Comparison of ENCODE assay signal across 1 cellular context in the genomic region with DNA sequence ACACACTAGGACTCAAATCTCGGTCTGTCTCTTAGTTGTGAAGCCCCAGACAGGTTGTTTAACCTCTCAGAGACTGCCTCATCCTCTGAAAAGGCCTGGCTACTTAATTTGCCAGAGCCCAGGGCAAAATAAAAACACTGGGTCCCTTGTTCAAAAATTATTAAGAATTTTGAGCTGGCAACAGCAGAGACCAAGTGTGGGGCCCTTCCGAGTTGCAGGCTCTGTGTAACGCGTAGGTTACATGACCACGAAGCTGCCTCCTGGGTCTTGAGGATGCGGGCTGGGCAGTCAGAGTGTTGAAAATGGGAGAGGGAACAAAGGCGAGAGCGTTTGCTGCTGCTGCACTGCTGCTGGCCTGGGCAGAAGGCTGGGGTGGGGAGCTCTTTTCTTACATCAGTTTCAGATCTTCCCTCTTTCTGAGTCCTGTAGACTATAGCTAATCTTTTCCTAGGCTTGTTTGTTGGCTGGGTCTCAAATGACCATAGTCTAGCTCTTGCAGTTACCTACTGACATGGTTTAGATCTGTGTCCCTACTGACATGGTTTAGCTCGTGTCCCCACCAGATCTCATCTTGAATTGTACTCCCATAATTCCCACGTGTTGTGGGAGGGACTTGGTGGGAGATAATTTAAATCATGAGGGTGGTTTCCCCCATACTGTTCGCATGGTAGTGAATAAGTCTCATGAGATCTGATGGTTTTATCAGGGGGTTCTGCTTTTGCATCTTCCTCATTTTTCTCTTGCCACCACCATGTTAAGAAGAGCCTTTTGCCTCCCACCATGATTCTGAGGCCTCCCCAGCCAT.
TF ChIP-seq lines count a peak whose summit lies in the region.

No MANE protein-coding gene starts in this region.

TF ChIP-seq in K562, 482 proteins besides CTCF, POLR2A, EP300 and RAD21 (continued from another document and continues in another):
- TF ChIP-seq, protein P1, sequence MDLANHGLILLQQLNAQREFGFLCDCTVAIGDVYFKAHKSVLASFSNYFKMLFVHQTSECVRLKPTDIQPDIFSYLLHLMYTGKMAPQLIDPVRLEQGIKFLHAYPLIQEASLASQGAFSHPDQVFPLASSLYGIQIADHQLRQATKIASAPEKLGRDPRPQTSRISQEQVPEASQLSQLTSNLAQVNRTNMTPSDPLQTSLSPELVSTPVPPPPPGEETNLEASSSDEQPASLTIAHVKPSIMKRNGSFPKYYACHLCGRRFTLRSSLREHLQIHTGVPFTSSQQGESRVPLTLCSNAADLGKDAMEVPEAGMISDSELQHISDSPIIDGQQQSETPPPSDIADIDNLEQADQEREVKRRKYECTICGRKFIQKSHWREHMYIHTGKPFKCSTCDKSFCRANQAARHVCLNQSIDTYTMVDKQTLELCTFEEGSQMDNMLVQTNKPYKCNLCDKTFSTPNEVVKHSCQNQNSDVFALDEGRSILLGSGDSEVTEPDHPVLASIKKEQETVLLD (IDR thresholded peaks at IDR 0.05), result no peak
- no peak for TF ChIP-seq ZNF79 (CRISPR knock-in tag; IDR thresholded peaks at IDR 0.05; ENCODE audit: low read depth)
- no peak for TF ChIP-seq ZNF124 (CRISPR knock-in tag; IDR thresholded peaks at IDR 0.05)
- no peak for TF ChIP-seq ARID4B (CRISPR knock-in tag; IDR thresholded peaks at IDR 0.05)
- TF ChIP-seq ZNF449 (CRISPR knock-in tag; IDR thresholded peaks at IDR 0.05), result no peak
- TF ChIP-seq TRIM24 (IDR thresholded peaks at IDR 0.05), result no peak
- no peak for TF ChIP-seq KAT7 (CRISPR knock-in tag; IDR thresholded peaks at IDR 0.05; ENCODE audit: borderline replicate concordance)
- TF ChIP-seq ADNP (tag; IDR thresholded peaks at IDR 0.05), result no peak
- no peak for TF ChIP-seq ZNF408 (CRISPR knock-in tag; IDR thresholded peaks at IDR 0.05; ENCODE audit: low read depth)
- TF ChIP-seq ZNF280A (IDR thresholded peaks at IDR 0.05; ENCODE audit: low read depth, partially characterized antibody), result no peak
- TF ChIP-seq HMG20B (CRISPR knock-in tag; IDR thresholded peaks at IDR 0.05), result no peak
- TF ChIP-seq ZBTB5 (IDR thresholded peaks at IDR 0.05), result no peak
- TF ChIP-seq COPS2 (conservative IDR thresholded peaks at IDR 0.05), result no peak
- TF ChIP-seq KLF6 (CRISPR knock-in tag; IDR thresholded peaks at IDR 0.05; ENCODE audit: borderline replicate concordance), result no peak; the same call in 1 of the 2 replicates
- no peak for TF ChIP-seq TAF9B (IDR thresholded peaks at IDR 0.05; ENCODE audit: partially characterized antibody)
- 0 out of 2 replicates have a peak, but pooled peaks have one; percentile 33 for TF ChIP-seq HDAC8 (tag; IDR thresholded peaks at IDR 0.05)
- TF ChIP-seq MGA (IDR thresholded peaks at IDR 0.05), result peak; percentile 70
- no peak for TF ChIP-seq JUND (IDR thresholded peaks at IDR 0.05; ENCODE audit: borderline replicate concordance, low read depth, low read length)
- TF ChIP-seq JUND (tag; IDR thresholded peaks at IDR 0.05; ENCODE audit: borderline replicate concordance, low read depth, low read length), result no peak
- no peak for TF ChIP-seq ZNF165 (CRISPR knock-in tag; IDR thresholded peaks at IDR 0.05; ENCODE audit: borderline replicate concordance)
- no peak for TF ChIP-seq RNF2 (IDR thresholded peaks at IDR 0.05)
- no peak for TF ChIP-seq ZKSCAN8 (CRISPR knock-in tag; IDR thresholded peaks at IDR 0.05)
- TF ChIP-seq ZNF445 (CRISPR knock-in tag; IDR thresholded peaks at IDR 0.05; ENCODE audit: low read depth), result no peak
- TF ChIP-seq HDAC6 (IDR thresholded peaks at IDR 0.05; ENCODE audit: low read depth, low read length), result no peak
- TF ChIP-seq NFIX (CRISPR knock-in tag; IDR thresholded peaks at IDR 0.05; ENCODE audit: low read depth), result no peak
- TF ChIP-seq GATAD2A (IDR thresholded peaks at IDR 0.05), result 0 out of 2 replicates have a peak, but pooled peaks have one; percentile 69
- TF ChIP-seq, protein P2, sequence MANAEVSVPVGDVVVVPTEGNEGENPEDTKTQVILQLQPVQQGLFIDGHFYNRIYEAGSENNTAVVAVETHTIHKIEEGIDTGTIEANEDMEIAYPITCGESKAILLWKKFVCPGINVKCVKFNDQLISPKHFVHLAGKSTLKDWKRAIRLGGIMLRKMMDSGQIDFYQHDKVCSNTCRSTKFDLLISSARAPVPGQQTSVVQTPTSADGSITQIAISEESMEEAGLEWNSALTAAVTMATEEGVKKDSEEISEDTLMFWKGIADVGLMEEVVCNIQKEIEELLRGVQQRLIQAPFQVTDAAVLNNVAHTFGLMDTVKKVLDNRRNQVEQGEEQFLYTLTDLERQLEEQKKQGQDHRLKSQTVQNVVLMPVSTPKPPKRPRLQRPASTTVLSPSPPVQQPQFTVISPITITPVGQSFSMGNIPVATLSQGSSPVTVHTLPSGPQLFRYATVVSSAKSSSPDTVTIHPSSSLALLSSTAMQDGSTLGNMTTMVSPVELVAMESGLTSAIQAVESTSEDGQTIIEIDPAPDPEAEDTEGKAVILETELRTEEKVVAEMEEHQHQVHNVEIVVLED (CRISPR knock-in tag; IDR thresholded peaks at IDR 0.05), result no peak
